In the genomic region with DNA sequence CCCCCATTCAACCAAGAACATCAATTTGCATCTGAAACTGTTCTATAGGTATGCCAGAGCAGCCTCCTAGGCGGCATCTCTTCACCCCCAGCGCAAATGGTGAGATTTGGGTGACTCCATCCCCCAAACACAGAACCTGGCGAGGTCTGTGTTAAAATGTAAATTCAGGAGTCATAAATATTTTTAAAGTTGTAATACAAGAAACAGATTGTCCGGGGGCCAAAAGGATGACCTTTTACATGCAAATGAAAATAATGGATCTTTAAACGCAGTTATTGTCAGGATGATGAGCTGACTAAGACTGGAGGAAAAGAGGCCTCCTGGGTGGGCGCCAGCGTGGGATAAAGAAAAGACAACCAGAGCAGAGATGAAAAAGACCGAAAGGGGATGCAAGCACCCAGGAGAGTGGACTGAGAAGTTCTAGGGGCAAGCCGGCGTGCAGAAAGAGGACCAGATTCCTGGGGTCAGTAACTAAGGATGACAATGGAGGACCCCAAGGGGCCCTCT, we compare ENCODE assay signal across 33 cellular contexts. TPM values are rescaled to one million over a fixed set of nuclear protein-coding genes. Genes with fewer than 3 reads are reported as not detected.
DNase-seq lines count a peak whose midpoint lies in the region; ATAC-seq, FAIRE-seq and TF ChIP-seq lines count a peak whose summit lies in the region.
"Had no signal": no experiment of that assay in that cellular context is flagged by ENCODE, and none has a peak within 500 bp of the region (broad histone marks: within the 10 kb centered on the region; RNA-seq: fewer than 3 reads in every experiment).

No MANE protein-coding gene starts in this region.

- peaks cover 3 to 4% of the 10 kb centered on the region in 2 donors for H3K36me3 Mint-ChIP-seq in CD14-positive monocyte

- no peak for TF ChIP-seq CTCF in CD14-positive monocyte (IDR thresholded peaks at IDR 0.05)
- no peak for TF ChIP-seq CTCF in H1 (IDR thresholded peaks at IDR 0.05; ENCODE audit: control extremely low read depth in 1 of 3, insufficient read depth in 1 of 3, low read depth in 1 of 3, low read length in 3 of 3)

- no peaks in the 10 kb centered on the region for H3K9me3 ChIP-seq in H1 (ENCODE audit: insufficient read depth in 2 of 2, low read depth in 1 of 2, low read length in 1 of 2)
- H3K9me3 ChIP-seq: BLaER1, gastrocnemius medialis, Peyer's patch, transverse colon had no signal

- no peaks in the 10 kb centered on the region for H3K79me1 ChIP-seq in H1 (ENCODE audit: low read depth, low read length)
- H3K79me1 ChIP-seq in mesendoderm (ENCODE audit: low read length) = no peaks in the 10 kb centered on the region

- peak overlapping the region; percentile 88; the same call in 1 of the 2 replicates for H2BK12ac ChIP-seq in H1 (ENCODE audit: low read depth, low read length)

- peak overlapping the region; percentile 99; the same call in 1 of the 2 replicates for H2BK20ac ChIP-seq in H1 (ENCODE audit: low read length)

- H3K4me3 ChIP-seq in H7 (ENCODE audit: insufficient read depth, low read depth, low read length) (no peak overlapping the region), H1 (ENCODE audit: extremely low read depth in 1 of 4, insufficient read depth in 2 of 4, low read depth in 3 of 4, low read length in 4 of 4) (peak overlapping the region in 1 of 4 experiments; percentile 34; a peak in 3 of 8 replicates), mesendoderm (ENCODE audit: low read length) (no peak overlapping the region)
- H3K4me3 ChIP-seq: BLaER1, gastrocnemius medialis, GM23248, hepatocyte, K562, Peyer's patch, transverse colon had no signal

- H3K79me2 ChIP-seq in H1 (ENCODE audit: control insufficient read depth in 1 of 2, insufficient read depth in 2 of 2, low read length in 2 of 2) (no peaks in the 10 kb centered on the region), mesendoderm (ENCODE audit: control insufficient read depth, insufficient read depth, low read length) (no peaks in the 10 kb centered on the region)
- H3K79me2 ChIP-seq: hepatocyte, parathyroid adenoma had no signal

- H2BK120ac ChIP-seq in H1 (replicated peaks; ENCODE audit: low read depth, low read length) = no peak overlapping the region
- no peak overlapping the region for H2BK120ac ChIP-seq in mesendoderm (ENCODE audit: low read depth, low read length)

- H2BK5ac ChIP-seq in H1 (ENCODE audit: low read depth, low read length) = peak overlapping the region; percentile 99; the same call in 1 of the 2 replicates
- H2BK5ac ChIP-seq in mesendoderm (ENCODE audit: low read length) = no peak overlapping the region

- CTCF ChIA-PET in H1 (lab: Charles Lee; ENCODE audit: partially characterized antibody) = interaction anchor here (1.0 to 5.5 kb wide), 10 partner anchors 8 to 61 kb away, joined by 3 to 51 read pairs (median 9); no protein-coding TSS in a partner anchor

- DNase-seq in CD14-positive monocyte (ENCODE audit: low spot score) (peak; percentile 8), H7 (peak; percentile 58), H1 (ENCODE audit: low read depth in 1 of 2, low spot score in 2 of 2) (peak; percentile 73 to 91), mesendoderm (peak; percentile 30), 8988T (no peak), CD1c-positive myeloid dendritic cell (ENCODE audit: extremely low spot score) (no peak), dermis blood vessel endothelial cell (no peak)
- DNase-seq: ACHN; activated CD4-positive, alpha-beta T cell treated with anti-CD3 and anti-CD28 coated beads, Interleukin-2, amount 50 U/mL, for 4 hours; activated CD8-positive, alpha-beta memory T cell treated with anti-CD3 and anti-CD28 coated beads, Interleukin-2, amount 50 U/mL, for 48 hours; cortex of kidney; gastrocnemius medialis; GM23248; NCI-H1105 treated with DMSO at 0.1 percent for 48 hours; NCI-H1930; NCI-H69; nephron progenitor cell; Peyer's patch; SIG-M5; small intestine; stimulated activated CD4-positive, alpha-beta T cell treated with anti-CD3 and anti-CD28 coated beads, Interleukin-1b, Interleukin-23, amount 100 ng/mL, for 48 hours; transverse colon had no signal

- H2AK5ac ChIP-seq in H1 (ENCODE audit: low read depth, low read length) = 0 out of 2 replicates have a peak overlapping the region, but pooled peaks have one; percentile 98
- H2AK5ac ChIP-seq in mesendoderm (ENCODE audit: low read length) = no peak overlapping the region

- H3K36me3 ChIP-seq in H7 (replicated peaks; ENCODE audit: control insufficient read depth, insufficient read depth, low read length) (no peaks in the 10 kb centered on the region), H1 (ENCODE audit: control insufficient read depth in 2 of 4, insufficient read depth in 4 of 4, low read length in 3 of 4) (no peaks in the 10 kb centered on the region), mesendoderm (ENCODE audit: control insufficient read depth, insufficient read depth, low read length) (no peaks in the 10 kb centered on the region)
- H3K36me3 ChIP-seq: BLaER1, gastrocnemius medialis, Peyer's patch, transverse colon had no signal

- no peak overlapping the region for H3K4me3 Mint-ChIP-seq in CD14-positive monocyte
- H3K4me3 Mint-ChIP-seq: nephron progenitor cell had no signal

- ATAC-seq in GM18870 (IDR thresholded peaks at IDR 0.05; ENCODE audit: unreplicated experiment) = no peak
- ATAC-seq: gastrocnemius medialis, K562 had no signal

- intact Hi-C loops in CD14-positive monocyte (cut with micrococcal nuclease) = no loop called here

- H3K4ac ChIP-seq in H1 (replicated peaks; ENCODE audit: insufficient read length, low read depth, low read length) (no peak overlapping the region), mesendoderm (ENCODE audit: low read depth, low read length) (no peak overlapping the region)

- H3K27ac Mint-ChIP-seq in CD14-positive monocyte = peak overlapping the region in 4 of 7 donors; percentile 63 to 99 (median 85)
- H3K27ac Mint-ChIP-seq: activated naive CD8-positive, alpha-beta T cell; activated T-helper 2 cell treated with anti-CD3 and anti-CD28 coated beads, Interferon-gamma antibody, Interleukin-2, Interleukin-4, amounts not matched to agents 10 μg/mL and 5 μg/mL and 100 μg/mL, durations not matched to agents 14 hours and 24 hours and 36 hours had no signal

- H4K5ac ChIP-seq in H1 (ENCODE audit: insufficient read length, low read depth, low read length) (no peak overlapping the region), mesendoderm (ENCODE audit: low read length) (no peak overlapping the region)

- POLR2A ChIA-PET in H1 (lab: Charles Lee; ENCODE audit: partially characterized antibody) = interaction anchor here (0.7 to 7.1 kb wide), 16 partner anchors 10 to 134 kb away, joined by 3 to 72 read pairs (median 6); a partner anchor contains a TSS

- no peak overlapping the region for H4K8ac ChIP-seq in H1 (ENCODE audit: extremely low read depth, insufficient read depth, low read length)
- H4K8ac ChIP-seq in mesendoderm (ENCODE audit: low read depth, low read length) = no peak overlapping the region

- no peak overlapping the region for H3K14ac ChIP-seq in H1 (ENCODE audit: insufficient read length)

- peaks cover 0 to 1% (median 0%) of the 10 kb centered on the region in 7 donors for H3K9me3 Mint-ChIP-seq in CD14-positive monocyte
- H3K9me3 Mint-ChIP-seq: activated T-helper 2 cell treated with anti-CD3 and anti-CD28 coated beads, Interferon-gamma antibody, Interleukin-2, Interleukin-4, amounts not matched to agents 10 μg/mL and 5 μg/mL and 100 μg/mL, durations not matched to agents 14 hours and 24 hours and 36 hours; nephron progenitor cell had no signal

- no peak for TF ChIP-seq POLR2A in H1 (IDR thresholded peaks at IDR 0.05; ENCODE audit: control extremely low read depth in 1 of 2, low read depth in 2 of 2, low read length in 2 of 2)

- TF ChIP-seq RAD21 in H1 (IDR thresholded peaks at IDR 0.05 in 1 of 2, conservative IDR thresholded peaks at IDR 0.05 in 1 of 2; ENCODE audit: low read depth in 2 of 2, low read length in 2 of 2) = no peak

- H3K9ac ChIP-seq in H1 (replicated peaks in 1 of 4; ENCODE audit: extremely low read depth in 1 of 4, low read depth in 3 of 4, low read length in 3 of 4) (no peak overlapping the region), mesendoderm (ENCODE audit: low read length) (no peak overlapping the region)
- H3K9ac ChIP-seq: BLaER1, GM23248, parathyroid adenoma had no signal

- H3K27ac ChIP-seq in H1 (ENCODE audit: low read depth, low read length) (peak overlapping the region; percentile 37; the same call in 1 of the 2 replicates), mesendoderm (ENCODE audit: low read depth, low read length) (no peak overlapping the region)
- H3K27ac ChIP-seq: BLaER1, gastrocnemius medialis, GM23248, hepatocyte, parathyroid adenoma, Peyer's patch, transverse colon had no signal

- H3K18ac ChIP-seq in H1 (ENCODE audit: extremely low read depth, low read length) = no peak overlapping the region
- H3K18ac ChIP-seq in mesendoderm (ENCODE audit: low read length) = no peak overlapping the region

- H4K91ac ChIP-seq in H1 (replicated peaks; ENCODE audit: insufficient read length, low read length) = no peak overlapping the region

- no peak overlapping the region for H3K23ac ChIP-seq in H1 (ENCODE audit: insufficient read length)
- H3K23ac ChIP-seq in mesendoderm (ENCODE audit: low read length) = no peak overlapping the region

- H3K23me2 ChIP-seq in H1 (ENCODE audit: low read depth, low read length) = peaks cover 2% of the 10 kb centered on the region

- no peak for FAIRE-seq in H1 (lab: Jason Lieb, UNC)
- FAIRE-seq: astrocyte, D721Med, K562, keratinocyte, small intestine had no signal

- no peaks in the 10 kb centered on the region for H4K20me1 ChIP-seq in H1 (replicated peaks in 1 of 2; ENCODE audit: control insufficient read depth in 1 of 2, insufficient read depth in 2 of 2, low read length in 2 of 2)
- H4K20me1 ChIP-seq: BLaER1 had no signal

- H3K4me2 ChIP-seq in H1 (ENCODE audit: insufficient read depth in 1 of 2, low read depth in 2 of 2, low read length in 2 of 2) (peak overlapping the region; percentile 4 to 45), mesendoderm (ENCODE audit: low read length) (no peak overlapping the region)
- H3K4me2 ChIP-seq: BLaER1, hepatocyte had no signal

- no peak overlapping the region for H2AFZ ChIP-seq in H1 (ENCODE audit: low read length)
- H2AFZ ChIP-seq: GM23248, hepatocyte, parathyroid adenoma had no signal

- H3K27me3 ChIP-seq in H7 (ENCODE audit: control insufficient read depth, insufficient read depth, low read length) = no peaks in the 10 kb centered on the region
- no peaks in the 10 kb centered on the region for H3K27me3 ChIP-seq in H1 (replicated peaks in 1 of 4; ENCODE audit: control insufficient read depth in 3 of 4, extremely low read depth in 1 of 4, insufficient read depth in 3 of 4, low read length in 3 of 4)
- no peaks in the 10 kb centered on the region for H3K27me3 ChIP-seq in mesendoderm (ENCODE audit: insufficient read depth, low read length, poor library complexity)
- H3K27me3 ChIP-seq: BLaER1, gastrocnemius medialis, hepatocyte, Peyer's patch had no signal

- H3K4me1 ChIP-seq in H1 (replicated peaks in 1 of 4; ENCODE audit: control insufficient read depth in 3 of 4, insufficient read depth in 4 of 4, low read length in 3 of 4) (peaks cover 8 to 24% (median 17%) of the 10 kb centered on the region in 4 experiments), mesendoderm (ENCODE audit: control insufficient read depth, low read depth, low read length) (peaks cover 2% of the 10 kb centered on the region)
- H3K4me1 ChIP-seq: gastrocnemius medialis, parathyroid adenoma had no signal

- WGBS in H1 (ENCODE audit: extremely low coverage in 1 of 2, insufficient coverage in 1 of 2, insufficient read length in 1 of 2, insufficient replicate concordance in 2 of 2, low coverage in 1 of 2, low lambda C conversion rate in 2 of 2, missing lambda C conversion rate in 1 of 2), 2 experiments = 1% methylated on average over 10 of the region's 10 CpGs; no CpG with 5 or more reads in 1 of the 2 experiments
- no CpG with 5 or more reads among the region's 10 CpGs for WGBS in mesendoderm (ENCODE audit: extremely low coverage, insufficient coverage, low lambda C conversion rate)

- peaks cover 38% of the 10 kb centered on the region for H3K4me1 Mint-ChIP-seq in CD14-positive monocyte

- peak in 1 of 2 experiments; percentile 83; a peak in 1 of 3 replicates for TF ChIP-seq EP300 in H1 (IDR thresholded peaks at IDR 0.05; ENCODE audit: borderline replicate concordance in 1 of 2, low read depth in 2 of 2, low read length in 2 of 2)

- H3K27me3 Mint-ChIP-seq in CD14-positive monocyte (ENCODE audit: low read depth in 3 of 3) = no peaks in the 10 kb centered on the region
- H3K27me3 Mint-ChIP-seq: activated naive CD8-positive, alpha-beta T cell had no signal

- H3K56ac ChIP-seq in H1 (replicated peaks; ENCODE audit: insufficient read length, low read depth, low read length) = no peak overlapping the region
- H3K56ac ChIP-seq in mesendoderm (ENCODE audit: low read length) = no peak overlapping the region

- H2BK15ac ChIP-seq in H1 (ENCODE audit: low read length) (no peak overlapping the region), mesendoderm (replicated peaks; ENCODE audit: low read depth) (no peak overlapping the region)

RNA-seq across cellular contexts. Expression of a gene that starts 16.0 kb away (rescaled TPM):
- polyA plus RNA-seq in CD14-positive monocyte = 100 to 1,000 TPM; 336 to 553 TPM
- 29.1 and 36.0 TPM in 2 replicates for total RNA-seq in H7 (2014; rRNA removed; shearing (Covaris generic))
- 31.5 and 35.6 TPM in 2 replicates for total RNA-seq in H1 (2021; fragmentation: NEBNext Ultra II Directional; extraction: Animal tissue kit (Norgen Biotek cat#: 25700))
- polyA plus RNA-seq in H1 (2011; rRNA removed) = 42.2 and 47.9 TPM in 2 replicates
- 21.6 TPM for polyA plus RNA-seq in H1 (2011; cell fraction: cytosol; rRNA removed)
- polyA plus RNA-seq in H1 (2011; cell fraction: nucleus; rRNA removed) = 29.1 TPM
- 26.6 to 35.8 TPM (median 31.6 TPM) in 4 replicates for polyA plus RNA-seq in H1 (2012, experiment 1 of 2)
- 26.0 TPM for polyA plus RNA-seq in H1 (2012, experiment 2 of 2)
- 23.4 TPM for polyA plus RNA-seq in H1 (2013, experiment 1 of 2)
- 23.6 TPM for polyA plus RNA-seq in H1 (2013, experiment 2 of 2)
- 27.1 and 28.3 TPM in 2 replicates for polyA minus RNA-seq in H1 (2011; rRNA and poly(A)+ RNA removed)
- polyA minus RNA-seq in H1 (2011; cell fraction: cytosol; rRNA and poly(A)+ RNA removed) = 15.7 TPM
- polyA minus RNA-seq in H1 (2011; cell fraction: nucleus; rRNA and poly(A)+ RNA removed) = 14.6 TPM
- 14.9 TPM for polyA plus RNA-seq in mesendoderm (2013, experiment 1 of 2)
- 15.2 TPM for polyA plus RNA-seq in mesendoderm (2013, experiment 2 of 2)
- total RNA-seq in dermis blood vessel endothelial cell = 5.3 and 8.9 TPM in 2 replicates
- total RNA-seq: MCF 10A had no signal
- polyA plus RNA-seq: K562, keratinocyte had no signal

Comparison
In these comparisons a context has a peak if more than half of its experiments do, and no peak if none do; other contexts are left out.
1. DNase-seq: peak in CD14-positive monocyte (single experiment), H7 (single experiment), H1 (2 of 2) and mesendoderm (single experiment); none in 8988T (single experiment), CD1c-positive myeloid dendritic cell (single experiment) and dermis blood vessel endothelial cell (single experiment).